8 cellular contexts compared by ENCODE assay signal in the genomic region with DNA sequence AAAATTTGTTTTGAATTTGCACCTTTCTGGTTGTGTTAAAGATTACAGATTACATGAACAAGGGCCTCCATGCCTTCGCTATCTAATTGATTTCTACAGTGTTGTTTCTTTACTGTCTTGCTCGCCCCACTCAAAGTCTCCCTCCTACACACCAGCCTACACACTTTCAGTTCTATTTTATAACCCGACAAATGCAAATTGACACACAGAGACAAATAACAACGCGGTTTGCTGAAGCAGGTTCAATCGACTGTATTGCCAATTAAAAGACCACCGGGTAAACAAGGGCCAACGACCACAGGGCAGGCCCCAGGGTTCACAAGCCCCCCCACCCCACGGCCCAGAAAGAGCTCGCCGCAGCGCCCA. TPM values are rescaled to one million over a fixed set of nuclear protein-coding genes. Genes with fewer than 3 reads are reported as not detected.
DNase-seq lines count a peak whose midpoint lies in the region; ATAC-seq and TF ChIP-seq lines count a peak whose summit lies in the region.

No MANE protein-coding gene starts in this region.

- peak overlapping the region; percentile 79 for H3K4me2 ChIP-seq in DND-41 (ENCODE audit: insufficient read depth, low read length)

- H2AFZ ChIP-seq in DND-41 (ENCODE audit: low read depth, low read length): peak overlapping the region; percentile 73

- peak overlapping the region; percentile 83 for H3K9ac ChIP-seq in DND-41 (ENCODE audit: low read depth, low read length)
- H3K9ac ChIP-seq in adipocyte (ENCODE audit: low read length): peak overlapping the region; percentile 99

- H4K20me1 ChIP-seq in DND-41 (ENCODE audit: insufficient read depth, low read length): peaks cover 49% of the 10 kb centered on the region

- H3K4me1 ChIP-seq in DND-41 (ENCODE audit: insufficient read depth, low read length) (peaks cover 45% of the 10 kb centered on the region), adipocyte (ENCODE audit: control insufficient read depth, insufficient read depth, low read length) (peaks cover 57% of the 10 kb centered on the region), left lung (peaks cover 43 to 60% of the 10 kb centered on the region in 2 donors)

- no peaks in the 10 kb centered on the region for H3K9me3 ChIP-seq in DND-41 (ENCODE audit: insufficient read depth, low read length, severe bottlenecking)
- no peaks in the 10 kb centered on the region for H3K9me3 ChIP-seq in adipocyte (ENCODE audit: control insufficient read depth, low read length)
- no peaks in the 10 kb centered on the region for H3K9me3 ChIP-seq in left lung

- H3K4me1 Mint-ChIP-seq in type B pancreatic cell (ENCODE audit: unreplicated experiment): peaks cover 41% of the 10 kb centered on the region

- H3K27me3 Mint-ChIP-seq in type B pancreatic cell: no peaks in the 10 kb centered on the region

- H3K79me2 ChIP-seq in DND-41 (ENCODE audit: insufficient read depth, low read length): peaks cover 71% of the 10 kb centered on the region

- H3K27ac Mint-ChIP-seq in type B pancreatic cell: peak overlapping the region; percentile 88

- ATAC-seq in DND-41 (ENCODE audit: insufficient read depth, low read depth) (no peak; the same call in 2 of the 3 replicates), HG02943 (IDR thresholded peaks at IDR 0.05; ENCODE audit: low read depth, unreplicated experiment) (peak; percentile 15), left lung (no peak)

- H3K27me3 ChIP-seq in DND-41 (ENCODE audit: insufficient read depth, low read length, poor library complexity): no peaks in the 10 kb centered on the region
- H3K27me3 ChIP-seq in adipocyte (replicated peaks; ENCODE audit: control insufficient read depth, insufficient read depth, low read length): no peaks in the 10 kb centered on the region
- H3K27me3 ChIP-seq in left lung: no peaks in the 10 kb centered on the region

- H3K36me3 ChIP-seq in DND-41 (ENCODE audit: insufficient read depth, low read length) (peaks cover 20% of the 10 kb centered on the region), adipocyte (ENCODE audit: control insufficient read depth, insufficient read depth, low read length, severe bottlenecking) (peaks cover 7% of the 10 kb centered on the region), left lung (no peaks in the 10 kb centered on the region)

- TF ChIP-seq CTCF in DND-41 (IDR thresholded peaks at IDR 0.05; ENCODE audit: borderline replicate concordance, extremely low read depth, low read length, poor library complexity, severe bottlenecking) (no peak), left lung (IDR thresholded peaks at IDR 0.05) (no peak), type B pancreatic cell (conservative IDR thresholded peaks at IDR 0.05) (no peak)

- H3K27ac ChIP-seq in DND-41 (ENCODE audit: low read length): peak overlapping the region; percentile 82
- H3K27ac ChIP-seq in left lung: peak overlapping the region; percentile 95 to 98

- peak overlapping the region; percentile 67 to 86 for H3K4me3 ChIP-seq in DND-41 (ENCODE audit: low read depth in 1 of 2, low read length in 2 of 2)
- peak overlapping the region; percentile 99 for H3K4me3 ChIP-seq in adipocyte (ENCODE audit: low read length)
- peak overlapping the region; percentile 97 to 98 for H3K4me3 ChIP-seq in left lung

- H3K9me3 Mint-ChIP-seq in type B pancreatic cell: no peaks in the 10 kb centered on the region

- peaks cover 19% of the 10 kb centered on the region for H3K36me3 Mint-ChIP-seq in type B pancreatic cell

- peak overlapping the region; percentile 97 for H3K4me3 Mint-ChIP-seq in type B pancreatic cell

- intact Hi-C loops in left lung (cut with DNase I): no loop called here

- no peak for DNase-seq in DND-41
- DNase-seq in adipocyte (ENCODE audit: low read depth): peak; percentile 32
- no peak for DNase-seq in left lung
- no peak for DNase-seq in type B pancreatic cell (ENCODE audit: extremely low spot score, unreplicated experiment)
- DNase-seq in COLO668 (lab: John Stamatoyannopoulos, UW; ENCODE audit: unreplicated experiment): no peak
- no peak for DNase-seq in SK-N-DZ (ENCODE audit: low spot score)
- no peak for DNase-seq in NCI-H187 treated with DMSO at 0.1 percent for 48 hours (lab: John Stamatoyannopoulos, UW)

RNA-seq across cellular contexts. Expression of a gene that starts 0.9 kb away (rescaled TPM):
- total RNA-seq in left lung (100 to 1,000 TPM; 132 to 142 TPM), type B pancreatic cell (ENCODE audit: low replicate concordance) (133 and 146 TPM in 2 replicates)
- polyA plus RNA-seq in SK-N-DZ (2014; cell fraction: cytosol; rRNA removed): 191 and 326 TPM in 2 replicates
- polyA plus RNA-seq in SK-N-DZ (2014; cell fraction: nucleus; rRNA removed): 165 and 200 TPM in 2 replicates

RNA-seq across cellular contexts. Expression of a gene that starts 58.0 kb away (rescaled TPM):
- total RNA-seq in left lung (10 to 100 TPM; 66.1 to 79.9 TPM), type B pancreatic cell (ENCODE audit: low replicate concordance) (40.5 and 58.3 TPM in 2 replicates)
- 9.7 and 12.1 TPM in 2 replicates for polyA plus RNA-seq in SK-N-DZ (2014; cell fraction: cytosol; rRNA removed)
- 3.7 and 7.4 TPM in 2 replicates for polyA plus RNA-seq in SK-N-DZ (2014; cell fraction: nucleus; rRNA removed)

RNA-seq across cellular contexts. Expression of a gene that starts 58.3 kb away (rescaled TPM):
- total RNA-seq in left lung (10 to 100 TPM; 59.8 to 69.1 TPM), type B pancreatic cell (ENCODE audit: low replicate concordance) (68.9 and 69.7 TPM in 2 replicates)
- 166 and 222 TPM in 2 replicates for polyA plus RNA-seq in SK-N-DZ (2014; cell fraction: cytosol; rRNA removed)
- 169 and 171 TPM in 2 replicates for polyA plus RNA-seq in SK-N-DZ (2014; cell fraction: nucleus; rRNA removed)
